12 cellular contexts compared by ENCODE assay signal in genomic region chr2:106596844-106597243, GRCh38.
DNase-seq lines count a peak whose midpoint lies in the region; ATAC-seq, FAIRE-seq and TF ChIP-seq lines count a peak whose summit lies in the region.
"Had no signal": no experiment of that assay in that cellular context is flagged by ENCODE, and none has a peak within 500 bp of the region (broad histone marks: within the 10 kb centered on the region; RNA-seq: fewer than 3 reads in every experiment).

No MANE protein-coding gene starts in this region.

- no peak overlapping the region for H2AK5ac ChIP-seq in H1 (ENCODE audit: low read depth, low read length)

- DNase-seq in NCI-H82 (lab: John Stamatoyannopoulos, UW) (peak; percentile 23), NCI-H82 treated with DMSO at 0.1 percent for 48 hours (lab: John Stamatoyannopoulos, UW; ENCODE audit: unreplicated experiment) (no peak), NB4 (ENCODE audit: low read depth) (peak; percentile 20), H1 (ENCODE audit: low read depth in 1 of 2, low spot score in 2 of 2) (no peak), smooth muscle cell (lab: John Stamatoyannopoulos, UW; ENCODE audit: unreplicated experiment) (no peak), coronary artery (ENCODE audit: low spot score) (no peak), GM20000 (ENCODE audit: low spot score) (no peak)
- DNase-seq: effector memory CD4-positive, alpha-beta T cell; NCI-H510A treated with DMSO at 0.1 percent for 48 hours had no signal

- H3K4me2 ChIP-seq in H1 (ENCODE audit: insufficient read depth in 1 of 2, low read depth in 2 of 2, low read length in 2 of 2) (no peak overlapping the region), smooth muscle cell (no peak overlapping the region)

- H3K18ac ChIP-seq in H1 (ENCODE audit: extremely low read depth, low read length): no peak overlapping the region

- no peak overlapping the region for H2BK120ac ChIP-seq in H1 (replicated peaks; ENCODE audit: low read depth, low read length)

- no peak overlapping the region for H3K14ac ChIP-seq in H1 (ENCODE audit: insufficient read length)

- H3K4me3 ChIP-seq in NB4 (ENCODE audit: low read depth, low read length) (no peak overlapping the region), H1 (ENCODE audit: extremely low read depth in 1 of 4, insufficient read depth in 2 of 4, low read depth in 3 of 4, low read length in 4 of 4) (no peak overlapping the region), smooth muscle cell (no peak overlapping the region), coronary artery (no peak overlapping the region)
- H3K4me3 ChIP-seq: HAP-1, lung had no signal

- no peak overlapping the region for H4K91ac ChIP-seq in H1 (replicated peaks; ENCODE audit: insufficient read length, low read length)

- H3K23ac ChIP-seq in H1 (ENCODE audit: insufficient read length): no peak overlapping the region

- POLR2A ChIA-PET in H1 (lab: Charles Lee; ENCODE audit: partially characterized antibody): no interaction called here

- TF ChIP-seq RAD21 in H1 (IDR thresholded peaks at IDR 0.05 in 1 of 2, conservative IDR thresholded peaks at IDR 0.05 in 1 of 2; ENCODE audit: low read depth in 2 of 2, low read length in 2 of 2): peak in 1 of 2 experiments; percentile 10; a peak in 1 of 4 replicates

- no peak overlapping the region for H3K56ac ChIP-seq in H1 (replicated peaks; ENCODE audit: insufficient read length, low read depth, low read length)

- H4K20me1 ChIP-seq in H1 (replicated peaks in 1 of 2; ENCODE audit: control insufficient read depth in 1 of 2, insufficient read depth in 2 of 2, low read length in 2 of 2) (no peaks in the 10 kb centered on the region), smooth muscle cell (ENCODE audit: low read depth) (no peaks in the 10 kb centered on the region)

- TF ChIP-seq POLR2A in NB4 (IDR thresholded peaks at IDR 0.05; ENCODE audit: extremely low read depth, insufficient read length) (no peak), H1 (IDR thresholded peaks at IDR 0.05; ENCODE audit: control extremely low read depth in 1 of 2, low read depth in 2 of 2, low read length in 2 of 2) (no peak)

- no peak overlapping the region for H3K9ac ChIP-seq in H1 (replicated peaks in 1 of 4; ENCODE audit: extremely low read depth in 1 of 4, low read depth in 3 of 4, low read length in 3 of 4)
- no peak overlapping the region for H3K9ac ChIP-seq in smooth muscle cell (ENCODE audit: low read depth)

- TF ChIP-seq CTCF in NB4 (IDR thresholded peaks at IDR 0.05; ENCODE audit: low read depth, low read length): peak; percentile 57
- peak in 2 of 3 experiments; percentile 14 to 57; a peak in 2 of 4 replicates for TF ChIP-seq CTCF in H1 (IDR thresholded peaks at IDR 0.05; ENCODE audit: control extremely low read depth in 1 of 3, insufficient read depth in 1 of 3, low read depth in 1 of 3, low read length in 3 of 3)
- TF ChIP-seq CTCF in smooth muscle cell (IDR thresholded peaks at IDR 0.05; ENCODE audit: borderline replicate concordance, insufficient read depth, poor library complexity, severe bottlenecking): peak; percentile 42
- TF ChIP-seq CTCF in coronary artery (IDR thresholded peaks at IDR 0.05): no peak
- TF ChIP-seq CTCF in GM20000 (IDR thresholded peaks at IDR 0.05; ENCODE audit: extremely low read depth, missing control alignments): no peak

- no peaks in the 10 kb centered on the region for H3K23me2 ChIP-seq in H1 (ENCODE audit: low read depth, low read length)

- H3K9me3 ChIP-seq in H1 (ENCODE audit: insufficient read depth in 2 of 2, low read depth in 1 of 2, low read length in 1 of 2) (peaks cover 0 to 5% of the 10 kb centered on the region in 2 experiments; a peak in 1 of 4 replicates), smooth muscle cell (replicated peaks; ENCODE audit: low read depth) (no peaks in the 10 kb centered on the region)
- H3K9me3 ChIP-seq: HAP-1 had no signal

- no peak for ATAC-seq in GM18517 (IDR thresholded peaks at IDR 0.05; ENCODE audit: unreplicated experiment)

- no peak overlapping the region for H2BK12ac ChIP-seq in H1 (ENCODE audit: low read depth, low read length)

- H3K4me1 ChIP-seq in H1 (replicated peaks in 1 of 4; ENCODE audit: control insufficient read depth in 3 of 4, insufficient read depth in 4 of 4, low read length in 3 of 4): no peaks in the 10 kb centered on the region
- no peaks in the 10 kb centered on the region for H3K4me1 ChIP-seq in smooth muscle cell (ENCODE audit: low read depth)
- H3K4me1 ChIP-seq: HAP-1 had no signal

- H2AFZ ChIP-seq in H1 (ENCODE audit: low read length) (peak overlapping the region; percentile 29; the same call in 1 of the 2 replicates), smooth muscle cell (ENCODE audit: low read depth) (no peak overlapping the region)

- H4K8ac ChIP-seq in H1 (ENCODE audit: extremely low read depth, insufficient read depth, low read length): no peak overlapping the region

- no peaks in the 10 kb centered on the region for H3K79me2 ChIP-seq in H1 (ENCODE audit: control insufficient read depth in 1 of 2, insufficient read depth in 2 of 2, low read length in 2 of 2)
- H3K79me2 ChIP-seq in smooth muscle cell (ENCODE audit: low read depth): no peaks in the 10 kb centered on the region

- no peak overlapping the region for H4K5ac ChIP-seq in H1 (ENCODE audit: insufficient read length, low read depth, low read length)

- no peak overlapping the region for H2BK15ac ChIP-seq in H1 (ENCODE audit: low read length)

- no peak overlapping the region for H2BK20ac ChIP-seq in H1 (ENCODE audit: low read length)

- no peak overlapping the region for H3K4ac ChIP-seq in H1 (replicated peaks; ENCODE audit: insufficient read length, low read depth, low read length)

- no peaks in the 10 kb centered on the region for H3K79me1 ChIP-seq in H1 (ENCODE audit: low read depth, low read length)

- no peak overlapping the region for H2BK5ac ChIP-seq in H1 (ENCODE audit: low read depth, low read length)

- peak; percentile 68 for FAIRE-seq in H1 (lab: Jason Lieb, UNC)

- H3K36me3 ChIP-seq in H1 (ENCODE audit: control insufficient read depth in 2 of 4, insufficient read depth in 4 of 4, low read length in 3 of 4) (no peaks in the 10 kb centered on the region; a peak in 1 of 8 replicates), smooth muscle cell (ENCODE audit: low read depth) (no peaks in the 10 kb centered on the region)
- H3K36me3 ChIP-seq: HAP-1 had no signal

- CTCF ChIA-PET in H1 (lab: Charles Lee; ENCODE audit: partially characterized antibody): interaction anchor here (1.0 to 2.1 kb wide), 5 partner anchors 9 to 24 kb away, joined by 3 to 7 read pairs (median 6); no protein-coding TSS in a partner anchor

- WGBS in H1 (ENCODE audit: extremely low coverage in 1 of 2, insufficient coverage in 1 of 2, insufficient read length in 1 of 2, insufficient replicate concordance in 2 of 2, low coverage in 1 of 2, low lambda C conversion rate in 2 of 2, missing lambda C conversion rate in 1 of 2), 2 experiments: 69% methylated on average over 4 of the region's 4 CpGs; no CpG with 5 or more reads in 1 of the 2 experiments
- WGBS in smooth muscle cell (ENCODE audit: low lambda C conversion rate): 63% methylated on average over 4 of the region's 4 CpGs

- H3K27me3 ChIP-seq in H1 (replicated peaks in 1 of 4; ENCODE audit: control insufficient read depth in 3 of 4, extremely low read depth in 1 of 4, insufficient read depth in 3 of 4, low read length in 3 of 4) (no peaks in the 10 kb centered on the region), smooth muscle cell (ENCODE audit: low read depth) (peaks cover 7% of the 10 kb centered on the region)

- H3K27ac ChIP-seq in H1 (ENCODE audit: low read depth, low read length) (no peak overlapping the region), smooth muscle cell (ENCODE audit: low read depth) (no peak overlapping the region), coronary artery (no peak overlapping the region)

- no peaks in the 10 kb centered on the region for H3F3A ChIP-seq in smooth muscle cell (ENCODE audit: low read depth)

- no peak for TF ChIP-seq EP300 in H1 (IDR thresholded peaks at IDR 0.05; ENCODE audit: borderline replicate concordance in 1 of 2, low read depth in 2 of 2, low read length in 2 of 2)

TF ChIP-seq in H1, 55 proteins besides CTCF, POLR2A, EP300 and RAD21:
- TF ChIP-seq SRF (IDR thresholded peaks at IDR 0.05; ENCODE audit: low read depth, low read length): no peak
- no peak for TF ChIP-seq TAF1 (IDR thresholded peaks at IDR 0.05; ENCODE audit: low read depth, low read length)
- TF ChIP-seq RFX5 (IDR thresholded peaks at IDR 0.05; ENCODE audit: borderline replicate concordance, low read depth, low read length): no peak
- TF ChIP-seq, protein P1, sequence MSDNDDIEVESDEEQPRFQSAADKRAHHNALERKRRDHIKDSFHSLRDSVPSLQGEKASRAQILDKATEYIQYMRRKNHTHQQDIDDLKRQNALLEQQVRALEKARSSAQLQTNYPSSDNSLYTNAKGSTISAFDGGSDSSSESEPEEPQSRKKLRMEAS (IDR thresholded peaks at IDR 0.05): no peak
- TF ChIP-seq FOSL1 (IDR thresholded peaks at IDR 0.05; ENCODE audit: insufficient read depth, low read depth, low read length): no peak
- no peak for TF ChIP-seq SIX5 (IDR thresholded peaks at IDR 0.05; ENCODE audit: low read depth, low read length)
- no peak for TF ChIP-seq SIRT6 (IDR thresholded peaks at IDR 0.05; ENCODE audit: low read length)
- TF ChIP-seq GABPA (IDR thresholded peaks at IDR 0.05; ENCODE audit: borderline replicate concordance, insufficient read depth, low read length): no peak
- no peak for TF ChIP-seq PHF8 (conservative IDR thresholded peaks at IDR 0.05; ENCODE audit: low read depth, low read length)
- no peak for TF ChIP-seq TAF7 (optimal IDR thresholded peaks at IDR 0.05; ENCODE audit: borderline replicate concordance, low read depth, low read length)
- TF ChIP-seq POLR2AphosphoS5 (IDR thresholded peaks at IDR 0.05; ENCODE audit: low read depth, low read length): no peak
TF ChIP-seq in H1: peak in this region for 0.

Comparison
In these comparisons a context has a peak if more than half of its experiments do, and no peak if none do; other contexts are left out.
1. DNase-seq: peak in NCI-H82 (single experiment) and NB4 (single experiment); none in NCI-H82 treated with DMSO at 0.1 percent for 48 hours (single experiment), H1 (0 of 2), smooth muscle cell (single experiment), coronary artery (single experiment) and GM20000 (single experiment).
2. CTCF ChIP-seq: peak in NB4 (single experiment), H1 (2 of 3) and smooth muscle cell (single experiment); none in coronary artery (single experiment) and GM20000 (single experiment).